8 cellular contexts compared by ENCODE assay signal in the genomic region with DNA sequence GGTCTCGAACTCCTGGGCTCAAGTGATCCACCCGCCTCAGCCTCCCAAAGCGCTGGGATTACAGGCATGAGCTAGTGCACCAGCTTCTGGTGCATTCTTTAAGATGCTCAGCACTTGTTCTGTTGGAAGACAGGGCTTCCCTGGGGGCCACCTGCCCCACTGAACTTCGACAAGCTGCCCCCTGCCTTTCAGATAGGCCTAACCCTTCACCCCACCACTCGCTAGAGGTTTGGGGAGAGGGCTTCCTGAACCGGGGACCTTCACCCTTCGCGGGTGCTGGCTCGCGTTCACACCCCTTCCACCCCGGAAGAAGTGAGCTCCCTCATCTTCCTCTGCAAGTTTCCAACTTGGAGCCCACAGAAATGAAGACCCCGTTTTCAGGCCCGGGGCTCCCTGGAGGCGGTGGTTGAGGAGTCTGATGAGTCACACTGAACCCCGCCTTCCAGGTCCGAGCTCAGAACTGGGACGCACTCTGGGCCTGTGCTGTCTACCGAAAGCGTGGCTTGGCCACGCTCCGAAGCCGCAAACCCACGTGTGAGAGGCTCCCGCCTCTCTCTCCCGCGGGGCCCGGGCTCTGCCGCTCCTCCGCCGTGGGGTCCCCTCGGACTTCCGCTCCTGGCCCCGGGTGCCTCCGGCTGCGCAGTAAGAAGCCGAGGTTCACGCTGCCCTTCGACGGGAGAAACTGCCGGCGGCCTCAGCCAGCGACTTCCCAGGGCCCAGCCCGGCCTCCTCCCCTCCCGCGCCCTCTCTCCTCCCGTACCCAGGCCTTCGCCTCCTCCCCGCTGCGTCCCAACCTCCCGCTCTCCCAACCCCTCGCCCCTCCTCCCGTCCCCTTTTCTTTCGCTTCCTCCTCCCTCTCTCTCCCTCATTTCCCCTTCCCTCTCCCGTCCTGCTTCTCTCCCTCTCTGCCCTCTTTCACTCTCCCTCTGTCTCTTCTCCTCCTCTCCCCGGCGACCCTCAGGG. TPM values are rescaled to one million over a fixed set of nuclear protein-coding genes. Genes with fewer than 3 reads are reported as not detected.
DNase-seq lines count a peak whose midpoint lies in the region; ATAC-seq and FAIRE-seq lines count a peak whose summit lies in the region.

No MANE protein-coding gene starts in this region.

- POLR2A ChIA-PET in activated CD8-positive, alpha-beta T cell treated with anti-CD3 and anti-CD28 coated beads, Interleukin-2, amount 10 ng/mL, durations not matched to agents 7 days and 5 days (lab: Charles Lee) = no interaction called here

- no peaks in the 10 kb centered on the region for H3K36me3 Mint-ChIP-seq in activated CD8-positive, alpha-beta T cell treated with anti-CD3 and anti-CD28 coated beads, Interleukin-2, amount 10 ng/mL, durations not matched to agents 7 days and 5 days (ENCODE audit: low read depth)
- H3K36me3 Mint-ChIP-seq in stimulated activated effector memory CD8-positive, alpha-beta T cell treated with anti-CD3 and anti-CD28 coated beads, Interleukin-12 subunit alpha, Interleukin-12 subunit beta, amount 100 ng/mL, for 72 hours = no peaks in the 10 kb centered on the region

- FAIRE-seq in HTR-8/SVneo (lab: Jason Lieb, UNC) = no peak

- H3K27me3 Mint-ChIP-seq in activated CD8-positive, alpha-beta T cell treated with anti-CD3 and anti-CD28 coated beads, Interleukin-2, amount 10 ng/mL, durations not matched to agents 7 days and 5 days (ENCODE audit: low read depth) = peaks cover 11% of the 10 kb centered on the region

- peaks cover 3% of the 10 kb centered on the region for H3K4me1 Mint-ChIP-seq in activated CD8-positive, alpha-beta T cell treated with anti-CD3 and anti-CD28 coated beads, Interleukin-2, amount 10 ng/mL, durations not matched to agents 7 days and 5 days (ENCODE audit: low read depth)
- H3K4me1 Mint-ChIP-seq in stimulated activated effector memory CD8-positive, alpha-beta T cell treated with anti-CD3 and anti-CD28 coated beads, Interleukin-12 subunit alpha, Interleukin-12 subunit beta, amount 100 ng/mL, for 72 hours = peaks cover 11% of the 10 kb centered on the region

- H3K9me3 Mint-ChIP-seq in activated CD8-positive, alpha-beta T cell treated with anti-CD3 and anti-CD28 coated beads, Interleukin-2, amount 10 ng/mL, durations not matched to agents 7 days and 5 days (ENCODE audit: insufficient read depth) = no peaks in the 10 kb centered on the region
- H3K9me3 Mint-ChIP-seq in stimulated activated effector memory CD8-positive, alpha-beta T cell treated with anti-CD3 and anti-CD28 coated beads, Interleukin-12 subunit alpha, Interleukin-12 subunit beta, amount 100 ng/mL, for 72 hours = no peaks in the 10 kb centered on the region

- DNase-seq in HCEC 1CT = peak; percentile 67
- peak; percentile 34 for DNase-seq in activated CD8-positive, alpha-beta T cell treated with anti-CD3 and anti-CD28 coated beads, Interleukin-2, amount 10 ng/mL, durations not matched to agents 7 days and 5 days
- peak; percentile 10 for DNase-seq in effector CD8-positive, alpha-beta T cell (lab: John Stamatoyannopoulos, UW)
- DNase-seq in lung microvascular endothelial cell (ENCODE audit: low read depth in 2 of 2) = peak; percentile 21 to 31
- DNase-seq in stimulated activated effector memory CD8-positive, alpha-beta T cell treated with anti-CD3 and anti-CD28 coated beads, Interleukin-12 subunit alpha, Interleukin-12 subunit beta, amount 100 ng/mL, for 72 hours (ENCODE audit: low spot score in 2 of 2) = peak in 1 of 2 donors; percentile 8
- no peak for DNase-seq in NAMALWA (ENCODE audit: low spot score)
- DNase-seq in HTR-8/SVneo (ENCODE audit: insufficient read length, low spot score) = no peak
- no peak for DNase-seq in glomerular visceral epithelial cell (ENCODE audit: extremely low spot score)

- H3K27ac Mint-ChIP-seq in activated CD8-positive, alpha-beta T cell treated with anti-CD3 and anti-CD28 coated beads, Interleukin-2, amount 10 ng/mL, durations not matched to agents 7 days and 5 days = no peak overlapping the region
- peak overlapping the region; percentile 85 for H3K27ac Mint-ChIP-seq in stimulated activated effector memory CD8-positive, alpha-beta T cell treated with anti-CD3 and anti-CD28 coated beads, Interleukin-12 subunit alpha, Interleukin-12 subunit beta, amount 100 ng/mL, for 72 hours

- peak; percentile 62 for ATAC-seq in activated CD8-positive, alpha-beta T cell treated with anti-CD3 and anti-CD28 coated beads, Interleukin-2, amount 10 ng/mL, durations not matched to agents 7 days and 5 days
- ATAC-seq in stimulated activated effector memory CD8-positive, alpha-beta T cell treated with anti-CD3 and anti-CD28 coated beads, Interleukin-12 subunit alpha, Interleukin-12 subunit beta, amount 100 ng/mL, for 72 hours = peak; percentile 85

- peak overlapping the region; percentile 45 for H3K4me3 Mint-ChIP-seq in activated CD8-positive, alpha-beta T cell treated with anti-CD3 and anti-CD28 coated beads, Interleukin-2, amount 10 ng/mL, durations not matched to agents 7 days and 5 days
- H3K4me3 Mint-ChIP-seq in stimulated activated effector memory CD8-positive, alpha-beta T cell treated with anti-CD3 and anti-CD28 coated beads, Interleukin-12 subunit alpha, Interleukin-12 subunit beta, amount 100 ng/mL, for 72 hours = peak overlapping the region; percentile 72

- CTCF ChIA-PET in activated CD8-positive, alpha-beta T cell treated with anti-CD3 and anti-CD28 coated beads, Interleukin-2, amount 10 ng/mL, durations not matched to agents 7 days and 5 days (lab: Charles Lee) = interaction anchor here (0.9 kb wide), 1 partner anchor 50 kb away, joined by 4 read pairs; no protein-coding TSS in a partner anchor

RNA-seq across cellular contexts. Expression of a gene that starts 47.5 kb away (rescaled TPM):
- 100 to 1,000 TPM in 1 of 2 experiments, 10 to 100 TPM in 1; 95.9 to 102 TPM for total RNA-seq in activated CD8-positive, alpha-beta T cell treated with anti-CD3 and anti-CD28 coated beads, Interleukin-2, amount 10 ng/mL, durations not matched to agents 7 days and 5 days
- total RNA-seq in lung microvascular endothelial cell = 51.6 and 70.6 TPM in 2 replicates

Comparison
In these comparisons a context has a peak if more than half of its experiments do, and no peak if none do; other contexts are left out.
1. DNase-seq: peak in HCEC 1CT (single experiment), activated CD8-positive, alpha-beta T cell treated with anti-CD3 and anti-CD28 coated beads, Interleukin-2, amount 10 ng/mL, durations not matched to agents 7 days and 5 days (single experiment), effector CD8-positive, alpha-beta T cell (single experiment) and lung microvascular endothelial cell (2 of 2); none in NAMALWA (single experiment), HTR-8/SVneo (single experiment) and glomerular visceral epithelial cell (single experiment).